In the genomic region with DNA sequence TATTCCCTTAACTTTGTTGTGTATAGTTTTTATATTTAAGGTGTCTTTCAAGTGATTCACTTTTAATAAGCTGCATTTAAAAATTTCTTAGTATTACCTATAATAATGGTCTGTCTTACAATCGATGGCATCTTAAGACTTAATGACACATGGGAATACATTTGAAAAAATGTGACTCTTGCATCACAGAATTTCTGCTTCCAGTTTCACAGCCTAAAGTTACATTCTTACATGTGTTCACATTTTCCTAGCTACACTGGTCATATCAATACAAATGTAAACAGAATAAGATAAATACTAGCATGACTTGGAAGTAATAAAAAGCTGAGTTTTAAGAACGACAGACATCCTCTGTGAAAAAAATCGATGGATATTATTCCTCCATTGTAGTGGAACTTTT, we compare ENCODE assay signal across 19 cellular contexts.
"Had no signal": no experiment of that assay in that cellular context is flagged by ENCODE, and none has a peak within 500 bp of the region (broad histone marks: within the 10 kb centered on the region; RNA-seq: fewer than 3 reads in every experiment).

No MANE protein-coding gene starts in this region.

- H3K4me1 ChIP-seq: esophagus muscularis mucosa, parathyroid adenoma, prostate gland, right lobe of liver, tibial artery, upper lobe of left lung, uterus had no signal

- ATAC-seq: left colon; left ventricle myocardium superior; right lobe of liver; stimulated activated memory B cell treated with anti-CD40 and anti-IgM and Interleukin-4, amounts not matched to agents 10 μg/mL and 1 μg/mL and 100 μg/mL, for 72 hours had no signal

- H3K4me3 ChIP-seq: coronary artery, esophagus muscularis mucosa, lung, prostate gland, right lobe of liver, tibial artery, upper lobe of left lung, uterus had no signal

- H3K9ac ChIP-seq: parathyroid adenoma had no signal

- H3K27me3 ChIP-seq: esophagus muscularis mucosa, foreskin keratinocyte, right lobe of liver, tibial artery, upper lobe of left lung, uterus had no signal

- H3K9me3 ChIP-seq: esophagus muscularis mucosa, prostate gland, right lobe of liver, tibial artery, upper lobe of left lung, uterus had no signal

- H3K36me3 ChIP-seq: esophagus muscularis mucosa, prostate gland, right lobe of liver, tibial artery, upper lobe of left lung, uterus had no signal

- DNase-seq: effector CD4-positive, alpha-beta T cell; endodermal cell; left colon; left ventricle myocardium superior; mesendoderm; naive B cell; retina; right lobe of liver; stimulated activated CD4-positive, alpha-beta T cell treated with anti-CD3 and anti-CD28 coated beads, Interleukin-4, amount 100 ng/mL, for 1 hour; tibial artery; upper lobe of left lung; uterus had no signal

- H3K27ac ChIP-seq: coronary artery, esophagus muscularis mucosa, foreskin keratinocyte, parathyroid adenoma, prostate gland, right lobe of liver, tibial artery, upper lobe of left lung, uterus had no signal

- H2AFZ ChIP-seq: parathyroid adenoma had no signal
